In genomic region chr14:89370781-89371180, GRCh38 we compare ENCODE assay signal across 2 cellular contexts.
TF ChIP-seq lines count a peak whose summit lies in the region.

No MANE protein-coding gene starts in this region.

TF ChIP-seq in IMR-90, 13 proteins besides CTCF, POLR2A, EP300 and RAD21:
- TF ChIP-seq SMC3 (IDR thresholded peaks at IDR 0.05; ENCODE audit: low read depth, low read length), result no peak
- TF ChIP-seq FOS (IDR thresholded peaks at IDR 0.05; ENCODE audit: low read depth, low read length), result no peak
- TF ChIP-seq CEBPB (IDR thresholded peaks at IDR 0.05; ENCODE audit: low read depth, low read length), result no peak
- no peak for TF ChIP-seq RCOR1 (IDR thresholded peaks at IDR 0.05; ENCODE audit: insufficient replicate concordance, low read length)
- no peak for TF ChIP-seq USF2 (IDR thresholded peaks at IDR 0.05; ENCODE audit: low read depth, low read length)
- no peak for TF ChIP-seq MXI1 (IDR thresholded peaks at IDR 0.05; ENCODE audit: borderline replicate concordance, low read depth, low read length)
- TF ChIP-seq NFE2L2 (IDR thresholded peaks at IDR 0.05; ENCODE audit: low read depth, low read length), result no peak
- TF ChIP-seq MAFK (IDR thresholded peaks at IDR 0.05; ENCODE audit: low read depth, low read length), result no peak
- TF ChIP-seq BHLHE40 (IDR thresholded peaks at IDR 0.05; ENCODE audit: low read depth, low read length), result no peak
- no peak for TF ChIP-seq MAZ (IDR thresholded peaks at IDR 0.05; ENCODE audit: borderline replicate concordance, low read depth, low read length)

TF ChIP-seq in liver, 16 proteins besides CTCF, POLR2A, EP300 and RAD21:
- TF ChIP-seq TAF1 (conservative IDR thresholded peaks at IDR 0.05) (no peak), FOXA1 (IDR thresholded peaks at IDR 0.05) (no peak), NR2F2 (IDR thresholded peaks at IDR 0.05) (no peak), HNF4A (conservative IDR thresholded peaks at IDR 0.05) (peak in 1 of 2 donors; percentile 19), FOXA2 (IDR thresholded peaks at IDR 0.05) (no peak), EGR1 (IDR thresholded peaks at IDR 0.05; ENCODE audit: low read depth in 2 of 2) (no peak), MAX (IDR thresholded peaks at IDR 0.05) (no peak), JUND (IDR thresholded peaks at IDR 0.05) (no peak), ATF3 (IDR thresholded peaks at IDR 0.05) (no peak), HNF4G (IDR thresholded peaks at IDR 0.05) (no peak), REST (IDR thresholded peaks at IDR 0.05) (peak; percentile 75), ZBTB33 (IDR thresholded peaks at IDR 0.05) (no peak), RXRA (IDR thresholded peaks at IDR 0.05) (peak in 1 of 2 donors; percentile 3), SP1 (IDR thresholded peaks at IDR 0.05) (no peak)
